Comparison of ENCODE assay signal across 29 cellular contexts in genomic region chrX:67114635-67115034, GRCh38.
"Had no signal": no experiment of that assay in that cellular context is flagged by ENCODE, and none has a peak within 500 bp of the region (broad histone marks: within the 10 kb centered on the region; RNA-seq: fewer than 3 reads in every experiment).

No MANE protein-coding gene starts in this region.

- DNase-seq: colonic mucosa; cortex of kidney; dermis blood vessel endothelial cell; dorsolateral prefrontal cortex; effector CD4-positive, alpha-beta T cell; effector CD8-positive, alpha-beta T cell; effector memory CD4-positive, alpha-beta T cell; effector memory CD8-positive, alpha-beta T cell; endodermal cell; erythroblast; esophagus squamous epithelium; foreskin fibroblast; foreskin keratinocyte; foreskin melanocyte; gastrocnemius medialis; glutamatergic neuron; head of caudate nucleus; heart left ventricle; heart right ventricle had no signal

- H3K4me2 ChIP-seq: hepatocyte had no signal

- H3K36me3 ChIP-seq: colonic mucosa, esophagus muscularis mucosa, esophagus squamous epithelium, gastrocnemius medialis, gastroesophageal sphincter, heart left ventricle, heart right ventricle had no signal

- H3K27ac ChIP-seq: colonic mucosa, coronary artery, dorsolateral prefrontal cortex, epithelial cell of prostate, esophagus muscularis mucosa, esophagus squamous epithelium, foreskin keratinocyte, gastrocnemius medialis, gastroesophageal sphincter, heart left ventricle, heart right ventricle, hepatocyte had no signal

- H3K4me1 ChIP-seq: colonic mucosa, esophagus muscularis mucosa, esophagus squamous epithelium, foreskin keratinocyte, gastrocnemius medialis, gastroesophageal sphincter, heart left ventricle, heart right ventricle had no signal

- H3K9me3 ChIP-seq: colonic mucosa, esophagus muscularis mucosa, esophagus squamous epithelium, gastrocnemius medialis, gastroesophageal sphincter, heart left ventricle, heart right ventricle had no signal

- ATAC-seq: effector memory CD8-positive, alpha-beta T cell; esophagus mucosa; foreskin keratinocyte; gastrocnemius medialis; gastroesophageal sphincter; heart left ventricle; heart right ventricle had no signal

- H3K4me3 ChIP-seq: colonic mucosa, coronary artery, dorsolateral prefrontal cortex, esophagus muscularis mucosa, esophagus squamous epithelium, gastrocnemius medialis, gastroesophageal sphincter, heart left ventricle, heart right ventricle, hepatocyte had no signal

- FAIRE-seq: colon, endometrium, endothelial cell of umbilical vein, frontal cortex had no signal
